Comparison of ENCODE assay signal across 8 cellular contexts in genomic region chr12:121536058-121536928, GRCh38.
DNase-seq lines count a peak whose midpoint lies in the region; ATAC-seq and TF ChIP-seq lines count a peak whose summit lies in the region.

No MANE protein-coding gene starts in this region.

- H3K27ac Mint-ChIP-seq in stimulated activated memory B cell treated with anti-CD40 and anti-IgM and Interleukin-4, amounts not matched to agents 10 μg/mL and 1 μg/mL and 100 μg/mL, for 72 hours, result peak overlapping the region; percentile 96

- ATAC-seq in HG03280 (IDR thresholded peaks at IDR 0.05; ENCODE audit: unreplicated experiment), result peak; percentile 59
- ATAC-seq in stimulated activated memory B cell treated with anti-CD40 and anti-IgM and Interleukin-4, amounts not matched to agents 10 μg/mL and 1 μg/mL and 100 μg/mL, for 72 hours, result peak; percentile 81

- H3K4me1 ChIP-seq in BLaER1 treated with 17β-estradiol and CSF1 and Interleukin-3, amounts not matched to agents 10 nM and 100 nM, result peaks cover 48 to 80% (median 66%) of the 10 kb centered on the region in 10 experiments

- H3K9me3 ChIP-seq in BLaER1 treated with 17β-estradiol and CSF1 and Interleukin-3, amounts not matched to agents 10 nM and 100 nM (replicated peaks in 1 of 11), result no peaks in the 10 kb centered on the region

- no peaks in the 10 kb centered on the region for H3K27me3 Mint-ChIP-seq in stimulated activated memory B cell treated with anti-CD40 and anti-IgM and Interleukin-4, amounts not matched to agents 10 μg/mL and 1 μg/mL and 100 μg/mL, for 72 hours

- peak; percentile 67 for TF ChIP-seq POLR2A in GM19193 (IDR thresholded peaks at IDR 0.05; ENCODE audit: extremely low read depth, insufficient read depth, insufficient read length)

- H3K27ac ChIP-seq in BLaER1 treated with 17β-estradiol and CSF1 and Interleukin-3, amounts not matched to agents 10 nM and 100 nM, result peak overlapping the region; percentile 37 to 86 (median 80); a peak in 21 of 22 replicates

- peaks cover 61% of the 10 kb centered on the region for H3K4me1 Mint-ChIP-seq in stimulated activated memory B cell treated with anti-CD40 and anti-IgM and Interleukin-4, amounts not matched to agents 10 μg/mL and 1 μg/mL and 100 μg/mL, for 72 hours

- H3K9ac ChIP-seq in BLaER1 treated with 17β-estradiol and CSF1 and Interleukin-3, amounts not matched to agents 10 nM and 100 nM, result peak overlapping the region; percentile 54 to 85 (median 82)

- H4K20me1 ChIP-seq in BLaER1 treated with 17β-estradiol and CSF1 and Interleukin-3, amounts not matched to agents 10 nM and 100 nM, result peaks cover 0 to 58% (median 6%) of the 10 kb centered on the region in 11 experiments; a peak in 8 of 22 replicates

- peaks cover 23% of the 10 kb centered on the region for H3K36me3 Mint-ChIP-seq in stimulated activated memory B cell treated with anti-CD40 and anti-IgM and Interleukin-4, amounts not matched to agents 10 μg/mL and 1 μg/mL and 100 μg/mL, for 72 hours

- peaks cover 9 to 35% (median 24%) of the 10 kb centered on the region in 11 experiments; a peak in 20 of 22 replicates for H3K36me3 ChIP-seq in BLaER1 treated with 17β-estradiol and CSF1 and Interleukin-3, amounts not matched to agents 10 nM and 100 nM

- peak overlapping the region; percentile 98 to 100 (median 100) for H3K4me2 ChIP-seq in BLaER1 treated with 17β-estradiol and CSF1 and Interleukin-3, amounts not matched to agents 10 nM and 100 nM

- peak overlapping the region; percentile 93 for H3K4me3 Mint-ChIP-seq in stimulated activated memory B cell treated with anti-CD40 and anti-IgM and Interleukin-4, amounts not matched to agents 10 μg/mL and 1 μg/mL and 100 μg/mL, for 72 hours

- H3K9me3 Mint-ChIP-seq in stimulated activated memory B cell treated with anti-CD40 and anti-IgM and Interleukin-4, amounts not matched to agents 10 μg/mL and 1 μg/mL and 100 μg/mL, for 72 hours, result no peaks in the 10 kb centered on the region

- no peaks in the 10 kb centered on the region; a peak in 2 of 22 replicates for H3K27me3 ChIP-seq in BLaER1 treated with 17β-estradiol and CSF1 and Interleukin-3, amounts not matched to agents 10 nM and 100 nM

- DNase-seq in NCI-H82 treated with DMSO at 0.1 percent for 48 hours (lab: John Stamatoyannopoulos, UW; ENCODE audit: unreplicated experiment), result peak; percentile 75
- peak; percentile 30 for DNase-seq in activated CD8-positive, alpha-beta memory T cell treated with anti-CD3 and anti-CD28 coated beads, Interleukin-2, amount 50 U/mL, for 24 hours (ENCODE audit: extremely low read depth)
- DNase-seq in epidermal melanocyte (ENCODE audit: insufficient read length, low spot score), result peak; percentile 69
- peak; percentile 77 for DNase-seq in middle frontal gyrus (ENCODE audit: extremely low spot score, low spot score)

- peak overlapping the region; percentile 59 to 80 (median 68); a peak in 19 of 20 replicates for H3K4me3 ChIP-seq in BLaER1 treated with 17β-estradiol and CSF1 and Interleukin-3, amounts not matched to agents 10 nM and 100 nM

Comparison
In these comparisons a context has a peak if more than half of its experiments do, and no peak if none do; other contexts are left out.
1. Peak in every context shown above with its lines: DNase-seq, ATAC-seq, H3K4me3 ChIP-seq and H3K27ac ChIP-seq.